Comparison of ENCODE assay signal across 11 cellular contexts in genomic region chr1:147168626-147169058, GRCh38. TPM values are rescaled to one million over a fixed set of nuclear protein-coding genes. Genes with fewer than 3 reads are reported as not detected.
DNase-seq lines count a peak whose midpoint lies in the region; ATAC-seq and TF ChIP-seq lines count a peak whose summit lies in the region.
"Had no signal": no experiment of that assay in that cellular context is flagged by ENCODE, and none has a peak within 500 bp of the region (broad histone marks: within the 10 kb centered on the region; RNA-seq: fewer than 3 reads in every experiment).

No MANE protein-coding gene starts in this region.

- H3K9me3 ChIP-seq in breast epithelium, result no peaks in the 10 kb centered on the region
- H3K9me3 ChIP-seq in Peyer's patch, result no peaks in the 10 kb centered on the region
- H3K9me3 ChIP-seq in transverse colon, result no peaks in the 10 kb centered on the region
- H3K9me3 ChIP-seq: heart left ventricle had no signal

- CTCF ChIA-PET in MCF 10A (lab: Yijun Ruan, JAX), result interaction anchor here (0.6 to 8.0 kb wide), 8 partner anchors 13 to 1891 kb away, joined by 3 to 131 read pairs (median 4); partner anchors contain the start of gene CHD1L

- TF ChIP-seq EP300 in transverse colon (IDR thresholded peaks at IDR 0.05; ENCODE audit: low read depth), result no peak

- TF ChIP-seq CTCF in MCF 10A (IDR thresholded peaks at IDR 0.05; ENCODE audit: unreplicated experiment) (no peak), breast epithelium (IDR thresholded peaks at IDR 0.05) (no peak), Peyer's patch (IDR thresholded peaks at IDR 0.05) (no peak), fibroblast of pulmonary artery (IDR thresholded peaks at IDR 0.05; ENCODE audit: low read length, missing control alignments) (no peak), transverse colon (IDR thresholded peaks at IDR 0.05) (no peak)

- DNase-seq in MCF 10A (ENCODE audit: unreplicated experiment) (peak; percentile 64), breast epithelium (ENCODE audit: low spot score in 2 of 2) (no peak), Peyer's patch (peak in 2 of 3 donors; percentile 53 to 87), fibroblast of pulmonary artery (ENCODE audit: low read depth) (peak; percentile 53), transverse colon (peak; percentile 73), Right ventricle myocardium inferior (ENCODE audit: missing footprints) (no peak), T-helper 1 cell (no peak)
- DNase-seq in activated T-cell treated with anti-CD3 and anti-CD28 coated beads, Interleukin-2, amount 50 U/mL, for 1 hour, result no peak
- DNase-seq: aorta, heart left ventricle had no signal

- WGBS in transverse colon (ENCODE audit: low coverage in 1 of 2), 2 donors, result 20 to 54% methylated on average over 1 to 2 of the region's 2 CpGs

- peak overlapping the region; percentile 95 for H3K4me3 Mint-ChIP-seq in MCF 10A (ENCODE audit: unreplicated experiment)

- peaks cover 48% of the 10 kb centered on the region for H3K4me1 Mint-ChIP-seq in MCF 10A (ENCODE audit: insufficient read depth, unreplicated experiment)

- peaks cover 0 to 12% of the 10 kb centered on the region in 2 donors for H3K4me1 ChIP-seq in breast epithelium
- peaks cover 0 to 29% (median 3%) of the 10 kb centered on the region in 4 donors for H3K4me1 ChIP-seq in Peyer's patch
- peaks cover 3 to 54% (median 38%) of the 10 kb centered on the region in 4 donors for H3K4me1 ChIP-seq in transverse colon

- no peaks in the 10 kb centered on the region for H3K36me3 ChIP-seq in breast epithelium
- H3K36me3 ChIP-seq in Peyer's patch, result peaks cover 0 to 32% (median 0%) of the 10 kb centered on the region in 3 donors
- H3K36me3 ChIP-seq in transverse colon, result peaks cover 0 to 16% (median 5%) of the 10 kb centered on the region in 4 donors

- peaks cover 54% of the 10 kb centered on the region for H3K36me3 Mint-ChIP-seq in MCF 10A (ENCODE audit: insufficient read depth, unreplicated experiment)

- BruUV-seq in MCF 10A (replicated peaks; lab: Mats Ljungman, UMichigan), result no TSS peak

- no peaks in the 10 kb centered on the region for H3K27me3 Mint-ChIP-seq in MCF 10A (ENCODE audit: insufficient read depth, unreplicated experiment)

- H3K27ac ChIP-seq in breast epithelium (no peak overlapping the region), Peyer's patch (peak overlapping the region in 1 of 4 donors; percentile 9), transverse colon (peak overlapping the region; percentile 28 to 96 (median 48))
- H3K27ac ChIP-seq: heart left ventricle had no signal

- TF ChIP-seq POLR2A in breast epithelium (IDR thresholded peaks at IDR 0.05) (no peak), Peyer's patch (IDR thresholded peaks at IDR 0.05) (no peak), transverse colon (IDR thresholded peaks at IDR 0.05) (no peak)

- H3K4me3 ChIP-seq in breast epithelium (no peak overlapping the region), Peyer's patch (no peak overlapping the region), fibroblast of pulmonary artery (replicated peaks; ENCODE audit: low read depth, low read length) (no peak overlapping the region), transverse colon (no peak overlapping the region)
- H3K4me3 ChIP-seq: heart left ventricle had no signal

- no peak for ATAC-seq in Right ventricle myocardium inferior
- ATAC-seq: heart left ventricle had no signal

- intact Hi-C loops in MCF 10A (cut with micrococcal nuclease), result no loop called here
- intact Hi-C loops in breast epithelium (cut with DNase I; ENCODE audit: low total_unique reads), result no loop called here
- intact Hi-C loops in transverse colon (cut with DNase I; ENCODE audit: low total_unique reads), result no loop called here
- intact Hi-C loops in Right ventricle myocardium inferior (cut with DNase I), result no loop called here

- in situ Hi-C loops in transverse colon (cut with MboI; ENCODE audit: low pct_ligation_motif_present in 1 of 4, low pct_unique_long_range_greater_than_20kb in 1 of 4, low sequenced_read_pairs in 3 of 4), result no loop called here

- POLR2A ChIA-PET in MCF 10A (lab: Yijun Ruan, JAX), result interaction anchor here (0.9 to 8.4 kb wide), 12 partner anchors 11 to 589 kb away, joined by 3 to 298 read pairs (median 5); partner anchors contain the start of genes CHD1L, FMO5 and NBPF12

- no peaks in the 10 kb centered on the region for H3K9me3 Mint-ChIP-seq in MCF 10A (ENCODE audit: unreplicated experiment)

- H3K27me3 ChIP-seq in breast epithelium (no peaks in the 10 kb centered on the region), Peyer's patch (no peaks in the 10 kb centered on the region), transverse colon (no peaks in the 10 kb centered on the region)
- H3K27me3 ChIP-seq: heart left ventricle had no signal

- peak overlapping the region; percentile 98 for H3K27ac Mint-ChIP-seq in MCF 10A (ENCODE audit: low read depth, unreplicated experiment)

RNA-seq across cellular contexts. Expression of gene PRKAB2, which starts 3.6 kb away (rescaled TPM):
- total RNA-seq in MCF 10A (2022) (35.1 and 47.6 TPM in 2 replicates), breast epithelium (10 to 100 TPM; 14.1 to 16.8 (median 14.1) TPM), Peyer's patch (10 to 100 TPM in 3 of 4 donors, 1 to 10 TPM in 1; 9.9 to 45.5 (median 42.2) TPM), transverse colon (10 to 100 TPM; 20.9 to 45.6 (median 27.3) TPM), Right ventricle myocardium inferior (42.0 TPM)

RNA-seq across cellular contexts. Expression of gene FMO5, which starts 56.5 kb away (rescaled TPM):
- total RNA-seq in MCF 10A (2022), result 0.72 and 0.86 TPM in 2 replicates
- 10 to 100 TPM in 2 of 3 donors, 1 to 10 TPM in 1; 7.8 to 32.6 (median 22.0) TPM for total RNA-seq in breast epithelium
- total RNA-seq in Peyer's patch, result 100 to 1,000 TPM in 3 of 4 donors, 10 to 100 TPM in 1; 31.4 to 156 (median 127) TPM
- 100 to 1,000 TPM in 1 of 4 donors, 10 to 100 TPM in 3; 57.6 to 145 (median 62.6) TPM for total RNA-seq in transverse colon
- total RNA-seq in Right ventricle myocardium inferior, result 8.2 TPM
- total RNA-seq: HT1080 had no signal

Comparison
In these comparisons a context has a peak if more than half of its experiments do, and no peak if none do; other contexts are left out.
1. DNase-seq: peak in MCF 10A (single experiment), Peyer's patch (2 of 3), fibroblast of pulmonary artery (single experiment) and transverse colon (single experiment); none in breast epithelium (0 of 2), activated T-cell treated with anti-CD3 and anti-CD28 coated beads, Interleukin-2, amount 50 U/mL, for 1 hour (single experiment), Right ventricle myocardium inferior (single experiment) and T-helper 1 cell (0 of 5).
2. H3K27ac ChIP-seq: peak in transverse colon (4 of 4); none in breast epithelium (0 of 2).